ENCODE assay signal across 4 cellular contexts in the genomic region with DNA sequence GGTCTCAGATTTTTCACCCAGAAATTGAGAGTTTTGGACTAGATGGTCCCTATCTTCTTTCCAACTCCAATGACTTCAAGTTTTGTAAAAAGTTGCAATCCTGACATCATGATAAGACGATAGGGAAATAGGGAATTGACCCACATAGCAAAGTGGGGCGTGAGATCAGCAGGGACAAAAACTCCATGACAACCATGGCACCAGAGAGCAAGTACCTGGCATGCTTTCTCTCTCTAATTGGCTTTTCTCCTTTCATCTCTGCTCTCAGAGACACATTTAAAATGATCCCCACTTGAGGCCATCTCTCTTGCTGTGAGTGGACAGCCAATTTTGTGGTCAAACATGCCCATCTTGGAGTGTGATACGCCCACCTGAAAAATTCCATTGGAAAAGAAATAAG. TPM values are rescaled to one million over a fixed set of nuclear protein-coding genes. Genes with fewer than 3 reads are reported as not detected.
"Had no signal": no experiment of that assay in that cellular context is flagged by ENCODE, and none has a peak within 500 bp of the region (broad histone marks: within the 10 kb centered on the region; RNA-seq: fewer than 3 reads in every experiment).

TSS of gene OR5AN1 (plus strand) at position 301 of the 400 bp plus-strand sequence. CDS start 5,564 bp downstream, outside the sequence.

- H3K4me3 ChIP-seq: GM12878 had no signal

- DNase-seq: GDM1, GF-D8 had no signal

RNA-seq across cellular contexts. Expression of gene OR5AN1, which starts in this region (rescaled TPM):
- total RNA-seq: G401, GM12878 had no signal
